Comparison of ENCODE assay signal across 8 cellular contexts in genomic region chr12:25250744-25251730, GRCh38. TPM values are rescaled to one million over a fixed set of nuclear protein-coding genes. Genes with fewer than 3 reads are reported as not detected.
DNase-seq lines count a peak whose midpoint lies in the region; ATAC-seq and TF ChIP-seq lines count a peak whose summit lies in the region.

Gene KRAS, minus strand, starts transcription at chr12:25250929.

- CTCF ChIA-PET in BJ (lab: Yijun Ruan, JAX) = interaction anchor here (0.6 to 0.9 kb wide), 2 partner anchors 9 to 10 kb away, joined by 3 read pairs; no protein-coding TSS in a partner anchor

- peak within 1 kb of the TSS; percentile 96 for H3K4me3 ChIP-seq in BJ (ENCODE audit: low read depth, low read length)
- peak within 1 kb of the TSS; percentile 87 for H3K4me3 ChIP-seq in colonic mucosa

- peak within 1 kb of the TSS; percentile 64 to 92 for H3K9ac ChIP-seq in colonic mucosa (ENCODE audit: low read depth in 2 of 2, low read length in 2 of 2)

- H3K27me3 ChIP-seq in BJ (ENCODE audit: control insufficient read depth, insufficient read depth, low read length) (no peaks in the 10 kb centered on the region), colonic mucosa (no peaks in the 10 kb centered on the region), layer of hippocampus (ENCODE audit: control insufficient read depth, insufficient read depth, low read length) (no peaks in the 10 kb centered on the region)

- H3K36me3 ChIP-seq in BJ (ENCODE audit: control insufficient read depth, insufficient read depth, low read length) (no peaks in the 10 kb centered on the region), colonic mucosa (no peaks in the 10 kb centered on the region)

- TF ChIP-seq CTCF in BJ (IDR thresholded peaks at IDR 0.05; ENCODE audit: insufficient read depth, low read depth, low read length) = no peak
- no peak for TF ChIP-seq CTCF in colonic mucosa (IDR thresholded peaks at IDR 0.05)

- peaks cover 4% of the 10 kb centered on the region for H3K4me1 ChIP-seq in colonic mucosa

- peak; percentile 93 for ATAC-seq in GM19324 (IDR thresholded peaks at IDR 0.05; ENCODE audit: low FRiP score, unreplicated experiment)
- peak; percentile 76 for ATAC-seq in HG03460 (IDR thresholded peaks at IDR 0.05; ENCODE audit: unreplicated experiment)

- POLR2A ChIA-PET in BJ (lab: Charles Lee) = interaction anchor here (0.5 to 0.6 kb wide), 2 partner anchors 13 to 29 kb away, joined by 3 to 16 read pairs; no protein-coding TSS in a partner anchor

- intact Hi-C loops in colonic mucosa (cut with DNase I) = no loop called here

- H3K9me3 ChIP-seq in colonic mucosa = no peaks in the 10 kb centered on the region

- H3K27ac ChIP-seq in colonic mucosa (peak within 1 kb of the TSS; percentile 92), layer of hippocampus (ENCODE audit: low read depth, low read length) (peak within 1 kb of the TSS; percentile 85)

- DNase-seq in BJ (ENCODE audit: low read depth) (peak; percentile 62), NCI-H524 treated with DMSO at 0.1 percent for 48 hours (lab: John Stamatoyannopoulos, UW) (peak; percentile 46), colonic mucosa (peak; percentile 96)
- DNase-seq in activated CD4-positive, alpha-beta T cell treated with anti-CD3 and anti-CD28 coated beads for 48 hours = peak; percentile 92
- peak; percentile 74 to 84 (median 80) for DNase-seq in stimulated activated CD4-positive, alpha-beta T cell treated with anti-CD3 and anti-CD28 coated beads, Interleukin-1b, Interleukin-23, amount 100 ng/mL, for 24 hours (ENCODE audit: low read depth in 4 of 4, low spot score in 1 of 4)

RNA-seq across cellular contexts. Expression of gene KRAS, which starts in this region (rescaled TPM):
- 8.5 and 15.3 TPM in 2 replicates for polyA plus RNA-seq in BJ (2011; rRNA removed)
- polyA minus RNA-seq in BJ (2011; rRNA and poly(A)+ RNA removed) = 9.0 and 10.7 TPM in 2 replicates
- total RNA-seq in colonic mucosa = 10 to 100 TPM; 53.8 to 84.4 TPM

Comparison
In these comparisons a context has a peak if more than half of its experiments do, and no peak if none do; other contexts are left out.
1. Peak in every context shown above with its lines: DNase-seq, ATAC-seq, H3K4me3 ChIP-seq and H3K27ac ChIP-seq.
2. DNase-seq: peak in every context shown above with its lines; median percentile 96 in colonic mucosa; 92 in activated CD4-positive, alpha-beta T cell treated with anti-CD3 and anti-CD28 coated beads for 48 hours; 80 in stimulated activated CD4-positive, alpha-beta T cell treated with anti-CD3 and anti-CD28 coated beads, Interleukin-1b, Interleukin-23, amount 100 ng/mL, for 24 hours; 62 in BJ; 46 in NCI-H524 treated with DMSO at 0.1 percent for 48 hours.